ENCODE assay signal across 13 cellular contexts in the genomic region with DNA sequence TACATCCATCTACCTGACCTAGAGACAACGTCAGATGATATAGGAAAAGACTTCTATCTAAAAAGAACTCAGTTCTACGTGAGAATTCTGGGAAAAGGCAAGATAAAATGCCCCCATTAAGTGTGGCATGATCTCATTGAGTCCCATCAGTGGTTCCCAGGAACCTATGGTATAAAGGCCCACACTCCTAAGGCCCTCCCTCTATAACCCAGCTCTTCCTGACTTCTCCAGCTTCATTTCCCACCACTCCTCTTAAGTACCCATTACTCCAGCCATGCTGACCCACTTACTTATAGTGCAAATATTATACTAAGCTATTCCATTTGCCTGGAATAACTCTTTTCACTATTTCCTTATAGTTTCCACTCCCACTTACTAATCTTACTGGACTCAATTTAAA.
"Had no signal": no experiment of that assay in that cellular context is flagged by ENCODE, and none has a peak within 500 bp of the region (broad histone marks: within the 10 kb centered on the region; RNA-seq: fewer than 3 reads in every experiment).

No MANE protein-coding gene starts in this region.

- ATAC-seq: activated CD4-positive, CD25-positive, alpha-beta regulatory T cell treated with anti-CD3 and anti-CD28 coated beads, Interleukin-2, amount 50 U/mL, for 24 hours; natural killer cell; stimulated activated effector memory CD8-positive, alpha-beta T cell treated with anti-CD3 and anti-CD28 coated beads, Interleukin-12 subunit alpha, Interleukin-12 subunit beta, amount 100 ng/mL, for 72 hours had no signal

- H3K27me3 ChIP-seq: ascending aorta, ovary, sigmoid colon had no signal

- H3K36me3 Mint-ChIP-seq: activated naive CD4-positive, alpha-beta T cell treated with anti-CD3 and anti-CD28 coated beads, Interleukin-2, amount 50 U/mL, for 24 hours; natural killer cell; stimulated activated effector memory CD8-positive, alpha-beta T cell treated with anti-CD3 and anti-CD28 coated beads, Interleukin-12 subunit alpha, Interleukin-12 subunit beta, amount 100 ng/mL, for 72 hours had no signal

- H3K27ac ChIP-seq: ascending aorta, coronary artery, ovary, sigmoid colon, thoracic aorta had no signal

- H3K4me1 Mint-ChIP-seq: activated naive CD4-positive, alpha-beta T cell treated with anti-CD3 and anti-CD28 coated beads, Interleukin-2, amount 50 U/mL, for 24 hours; natural killer cell; stimulated activated effector memory CD8-positive, alpha-beta T cell treated with anti-CD3 and anti-CD28 coated beads, Interleukin-12 subunit alpha, Interleukin-12 subunit beta, amount 100 ng/mL, for 72 hours had no signal

- H3K36me3 ChIP-seq: ascending aorta, ovary, sigmoid colon, thoracic aorta had no signal

- H3K27ac Mint-ChIP-seq: activated naive CD4-positive, alpha-beta T cell treated with anti-CD3 and anti-CD28 coated beads, Interleukin-2, amount 50 U/mL, for 24 hours; natural killer cell; stimulated activated effector memory CD8-positive, alpha-beta T cell treated with anti-CD3 and anti-CD28 coated beads, Interleukin-12 subunit alpha, Interleukin-12 subunit beta, amount 100 ng/mL, for 72 hours had no signal

- H3K4me3 Mint-ChIP-seq: activated naive CD4-positive, alpha-beta T cell treated with anti-CD3 and anti-CD28 coated beads, Interleukin-2, amount 50 U/mL, for 24 hours; natural killer cell; stimulated activated effector memory CD8-positive, alpha-beta T cell treated with anti-CD3 and anti-CD28 coated beads, Interleukin-12 subunit alpha, Interleukin-12 subunit beta, amount 100 ng/mL, for 72 hours had no signal

- DNase-seq: activated CD4-positive, alpha-beta T cell treated with anti-CD3 and anti-CD28 coated beads, Interleukin-2, amount 50 U/mL, for 1 hour; activated gamma-delta T cell; natural killer cell; ovary; sigmoid colon; stimulated activated CD4-positive, alpha-beta T cell treated with anti-CD3 and anti-CD28 coated beads, Interleukin-4, amount 100 ng/mL, for 24 hours; T-helper 1 cell had no signal

- H3K4me3 ChIP-seq: ascending aorta, coronary artery, ovary, sigmoid colon, thoracic aorta had no signal

- H3K9me3 Mint-ChIP-seq: activated naive CD4-positive, alpha-beta T cell treated with anti-CD3 and anti-CD28 coated beads, Interleukin-2, amount 50 U/mL, for 24 hours; natural killer cell; stimulated activated effector memory CD8-positive, alpha-beta T cell treated with anti-CD3 and anti-CD28 coated beads, Interleukin-12 subunit alpha, Interleukin-12 subunit beta, amount 100 ng/mL, for 72 hours had no signal

- H3K4me1 ChIP-seq: ascending aorta, sigmoid colon had no signal

- H3K9me3 ChIP-seq: ascending aorta, ovary, sigmoid colon, thoracic aorta had no signal
